Comparison of ENCODE assay signal across 1 cellular context in genomic region chr11:103108933-103109817, GRCh38.
TF ChIP-seq lines count a peak whose summit lies in the region.

Gene DYNC2H1, plus strand, starts transcription at chr11:103109426. Its CDS starts 149 bp downstream, at chr11:103109575.

TF ChIP-seq in HEK293, 187 proteins besides CTCF, POLR2A, EP300 and RAD21 (continued from another document):
- TF ChIP-seq PRDM6 (tag by site-specific recombination; IDR thresholded peaks at IDR 0.05): no peak
- no peak for TF ChIP-seq ZNF791 (tag by site-specific recombination; IDR thresholded peaks at IDR 0.05)
- TF ChIP-seq ZNF354C (tag by site-specific recombination; IDR thresholded peaks at IDR 0.05; ENCODE audit: borderline replicate concordance, low read depth): no peak
- TF ChIP-seq ZNF2 (tag by site-specific recombination; IDR thresholded peaks at IDR 0.05): peak; percentile 30; the same call in 1 of the 2 replicates
- no peak for TF ChIP-seq ZBTB8A (tag by site-specific recombination; IDR thresholded peaks at IDR 0.05)
- no peak for TF ChIP-seq ZNF362 (tag by site-specific recombination; IDR thresholded peaks at IDR 0.05)
- TF ChIP-seq, protein P1, sequence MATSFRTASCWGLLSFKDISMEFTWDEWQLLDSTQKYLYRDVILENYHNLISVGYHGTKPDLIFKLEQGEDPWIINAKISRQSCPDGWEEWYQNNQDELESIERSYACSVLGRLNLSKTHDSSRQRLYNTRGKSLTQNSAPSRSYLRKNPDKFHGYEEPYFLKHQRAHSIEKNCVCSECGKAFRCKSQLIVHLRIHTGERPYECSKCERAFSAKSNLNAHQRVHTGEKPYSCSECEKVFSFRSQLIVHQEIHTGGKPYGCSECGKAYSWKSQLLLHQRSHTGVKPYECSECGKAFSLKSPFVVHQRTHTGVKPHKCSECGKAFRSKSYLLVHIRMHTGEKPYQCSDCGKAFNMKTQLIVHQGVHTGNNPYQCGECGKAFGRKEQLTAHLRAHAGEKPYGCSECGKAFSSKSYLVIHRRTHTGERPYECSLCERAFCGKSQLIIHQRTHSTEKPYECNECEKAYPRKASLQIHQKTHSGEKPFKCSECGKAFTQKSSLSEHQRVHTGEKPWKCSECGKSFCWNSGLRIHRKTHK (tag by site-specific recombination; IDR thresholded peaks at IDR 0.05): no peak
- no peak for TF ChIP-seq ZNF175 (tag by site-specific recombination; IDR thresholded peaks at IDR 0.05)
- TF ChIP-seq ZNF580 (tag by site-specific recombination; IDR thresholded peaks at IDR 0.05): no peak
- peak; percentile 49; the same call in 1 of the 2 replicates for TF ChIP-seq ZXDB (tag by site-specific recombination; IDR thresholded peaks at IDR 0.05)
- TF ChIP-seq, protein P2, sequence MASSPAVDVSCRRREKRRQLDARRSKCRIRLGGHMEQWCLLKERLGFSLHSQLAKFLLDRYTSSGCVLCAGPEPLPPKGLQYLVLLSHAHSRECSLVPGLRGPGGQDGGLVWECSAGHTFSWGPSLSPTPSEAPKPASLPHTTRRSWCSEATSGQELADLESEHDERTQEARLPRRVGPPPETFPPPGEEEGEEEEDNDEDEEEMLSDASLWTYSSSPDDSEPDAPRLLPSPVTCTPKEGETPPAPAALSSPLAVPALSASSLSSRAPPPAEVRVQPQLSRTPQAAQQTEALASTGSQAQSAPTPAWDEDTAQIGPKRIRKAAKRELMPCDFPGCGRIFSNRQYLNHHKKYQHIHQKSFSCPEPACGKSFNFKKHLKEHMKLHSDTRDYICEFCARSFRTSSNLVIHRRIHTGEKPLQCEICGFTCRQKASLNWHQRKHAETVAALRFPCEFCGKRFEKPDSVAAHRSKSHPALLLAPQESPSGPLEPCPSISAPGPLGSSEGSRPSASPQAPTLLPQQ (tag by site-specific recombination; IDR thresholded peaks at IDR 0.05): no peak
- TF ChIP-seq ZNF600 (tag by site-specific recombination; IDR thresholded peaks at IDR 0.05): peak; percentile 82
- no peak for TF ChIP-seq ZNF24 (tag by site-specific recombination; IDR thresholded peaks at IDR 0.05)
- peak; percentile 23; the same call in 1 of the 2 replicates for TF ChIP-seq KLF7 (tag by site-specific recombination; IDR thresholded peaks at IDR 0.05; ENCODE audit: borderline replicate concordance)
